Comparison of ENCODE assay signal across 8 cellular contexts in genomic region chrX:47529548-47529947, GRCh38.
"Had no signal": no experiment of that assay in that cellular context is flagged by ENCODE, and none has a peak within 500 bp of the region (broad histone marks: within the 10 kb centered on the region; RNA-seq: fewer than 3 reads in every experiment).

No MANE protein-coding gene starts in this region.

- FAIRE-seq: HepG2 had no signal

- H3K4me3 Mint-ChIP-seq: GM23338, HFFc6, IgD-negative memory B cell had no signal

- H3K36me3 ChIP-seq: HAP-1 had no signal

- H3K4me3 ChIP-seq: GM23338, HAP-1 had no signal

- H3K9me3 Mint-ChIP-seq: GM23338, HFFc6, IgD-negative memory B cell had no signal

- DNase-seq: H7, HFFc6 had no signal

- H3K27ac ChIP-seq: HL-60 had no signal

- H3K4me1 ChIP-seq: HAP-1 had no signal

- H3K4me1 Mint-ChIP-seq: GM23338, IgD-negative memory B cell had no signal

- H3K9me3 ChIP-seq: HAP-1 had no signal

- H3K27ac Mint-ChIP-seq: GM23338, HFFc6 had no signal

- ATAC-seq: GM23338, HCT116, HepG2 had no signal
